Comparison of ENCODE assay signal across 8 cellular contexts in the genomic region with DNA sequence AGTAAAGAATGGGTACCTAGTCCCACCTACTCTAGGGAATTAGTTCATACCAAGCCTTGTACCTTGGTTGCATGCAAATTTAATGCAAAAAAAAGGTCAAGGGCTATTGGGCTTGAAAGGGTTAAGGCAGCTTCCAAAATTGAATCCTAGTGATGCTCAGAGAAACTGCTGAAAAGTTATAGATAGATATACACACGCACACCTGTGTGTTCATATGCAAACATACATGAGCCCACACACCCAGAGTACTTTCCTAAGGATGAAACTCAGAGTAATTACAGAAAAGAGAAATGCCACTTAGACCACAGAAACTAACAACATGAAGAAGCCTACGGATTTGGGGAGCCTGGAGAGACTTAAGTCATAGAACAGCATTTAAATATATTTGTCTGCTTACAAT. TPM values are rescaled to one million over a fixed set of nuclear protein-coding genes. Genes with fewer than 3 reads are reported as not detected.
DNase-seq lines count a peak whose midpoint lies in the region; ATAC-seq and TF ChIP-seq lines count a peak whose summit lies in the region.

No MANE protein-coding gene starts in this region.

- H3K4me2 ChIP-seq in SK-N-SH (peak overlapping the region; percentile 93), PC-9 (peak overlapping the region; percentile 86)

- intact Hi-C loops in PC-9 (cut with micrococcal nuclease; ENCODE audit: unreplicated experiment) = loop anchor here (5.0 kb wide), 3 partner anchors 227 to 387 kb away; partner anchors contain the start of gene SEM1
- intact Hi-C loops in right cardiac atrium (cut with DNase I) = no loop called here

- 63% methylated on average over 2 of the region's 2 CpGs for WGBS in SK-N-SH (ENCODE audit: low lambda C conversion rate)
- WGBS in right cardiac atrium = 27% methylated on average over 2 of the region's 2 CpGs
- WGBS in suprapubic skin = 22% methylated on average over 2 of the region's 2 CpGs

- H3K36me3 ChIP-seq in SK-N-SH (replicated peaks in 1 of 2; ENCODE audit: control insufficient read depth in 1 of 2, insufficient read depth in 2 of 2, low read length in 1 of 2) (no peaks in the 10 kb centered on the region), PC-9 (ENCODE audit: low read depth) (no peaks in the 10 kb centered on the region), suprapubic skin (no peaks in the 10 kb centered on the region)

- ATAC-seq in SK-N-SH treated with all-trans-retinoic acid at 6 μM for 48 hours (no peak), HG02763 (IDR thresholded peaks at IDR 0.05; ENCODE audit: unreplicated experiment) (peak; percentile 44), right cardiac atrium (no peak), HG03439 (IDR thresholded peaks at IDR 0.05; ENCODE audit: unreplicated experiment) (no peak)

- peak overlapping the region; percentile 91; the same call in 1 of the 2 replicates for H3K9ac ChIP-seq in SK-N-SH

- no peak for TF ChIP-seq EP300 in SK-N-SH (IDR thresholded peaks at IDR 0.05; ENCODE audit: borderline replicate concordance in 1 of 2, low read depth in 1 of 2, low read length in 1 of 2)
- TF ChIP-seq EP300 in suprapubic skin (IDR thresholded peaks at IDR 0.05) = no peak

- H3K79me2 ChIP-seq in SK-N-SH (ENCODE audit: insufficient read depth) (peaks cover 52% of the 10 kb centered on the region), PC-9 (ENCODE audit: low read depth) (peaks cover 58% of the 10 kb centered on the region)

- H3K9me3 ChIP-seq in SK-N-SH (no peaks in the 10 kb centered on the region), PC-9 (ENCODE audit: insufficient read depth, low read depth) (no peaks in the 10 kb centered on the region; the same call in 1 of the 2 replicates), right cardiac atrium (ENCODE audit: control insufficient read depth, low read length) (no peaks in the 10 kb centered on the region), suprapubic skin (no peaks in the 10 kb centered on the region)

- no peak for TF ChIP-seq RAD21 in SK-N-SH (IDR thresholded peaks at IDR 0.05; ENCODE audit: low read length)

- H3K27ac ChIP-seq in SK-N-SH (ENCODE audit: low read depth in 2 of 2, low read length in 1 of 2) = peak overlapping the region; percentile 91 to 93; a peak in 3 of 4 replicates
- H3K27ac ChIP-seq in PC-9 = peak overlapping the region; percentile 79
- no peak overlapping the region for H3K27ac ChIP-seq in right cardiac atrium (ENCODE audit: low read length)
- peak overlapping the region; percentile 97 for H3K27ac ChIP-seq in suprapubic skin

- TF ChIP-seq POLR2A in suprapubic skin (IDR thresholded peaks at IDR 0.05) = no peak

- H3F3A ChIP-seq in SK-N-SH (replicated peaks; ENCODE audit: insufficient read depth) (no peaks in the 10 kb centered on the region), PC-9 (ENCODE audit: insufficient read depth, low read depth) (peaks cover 25% of the 10 kb centered on the region)

- DNase-seq in SK-N-SH = no peak
- DNase-seq in PC-9 = no peak
- no peak for DNase-seq in right cardiac atrium
- DNase-seq in suprapubic skin (ENCODE audit: low spot score in 2 of 2) = no peak
- DNase-seq in inferior parietal cortex (ENCODE audit: extremely low spot score) = no peak

- peaks cover 23% of the 10 kb centered on the region for H4K20me1 ChIP-seq in SK-N-SH (ENCODE audit: insufficient read depth)
- H4K20me1 ChIP-seq in PC-9 (ENCODE audit: insufficient read depth) = peaks cover 13% of the 10 kb centered on the region; the same call in 1 of the 2 replicates

- TF ChIP-seq CTCF in SK-N-SH (IDR thresholded peaks at IDR 0.05) (no peak), PC-9 (conservative IDR thresholded peaks at IDR 0.05) (no peak), suprapubic skin (IDR thresholded peaks at IDR 0.05) (no peak)

- H3K9me2 ChIP-seq in SK-N-SH (no peaks in the 10 kb centered on the region), PC-9 (ENCODE audit: insufficient read depth) (no peaks in the 10 kb centered on the region)

- CTCF ChIA-PET in SK-N-SH (lab: Yijun Ruan, JAX) = no interaction called here
- CTCF ChIA-PET in PC-9 (lab: Charles Lee) = no interaction called here

- POLR2A ChIA-PET in SK-N-SH (lab: Yijun Ruan, JAX) = no interaction called here
- POLR2A ChIA-PET in PC-9 (lab: Charles Lee; ENCODE audit: unreplicated experiment) = interaction anchor here (0.7 kb wide), 1 partner anchor 245 kb away, joined by 3 read pairs; no protein-coding TSS in a partner anchor

- no peaks in the 10 kb centered on the region for H3K27me3 ChIP-seq in SK-N-SH (ENCODE audit: insufficient read depth)
- no peaks in the 10 kb centered on the region for H3K27me3 ChIP-seq in PC-9 (ENCODE audit: insufficient read depth, low read depth)
- H3K27me3 ChIP-seq in right cardiac atrium (ENCODE audit: control insufficient read depth, insufficient read depth) = no peaks in the 10 kb centered on the region
- H3K27me3 ChIP-seq in suprapubic skin = no peaks in the 10 kb centered on the region

- H2AFZ ChIP-seq in SK-N-SH (ENCODE audit: low read depth) = no peak overlapping the region
- H2AFZ ChIP-seq in PC-9 = no peak overlapping the region

- BruUV-seq in PC-9 (replicated peaks; lab: Mats Ljungman, UMichigan) = no TSS peak

- H3K4me3 ChIP-seq in SK-N-SH (ENCODE audit: low read depth in 2 of 2, low read length in 1 of 2) (peak overlapping the region; percentile 86 to 93), PC-9 (peak overlapping the region; percentile 74), right cardiac atrium (ENCODE audit: low read length) (peak overlapping the region; percentile 65), suprapubic skin (peak overlapping the region; percentile 97)

- H3K4me1 ChIP-seq in SK-N-SH (ENCODE audit: control insufficient read depth in 1 of 2, insufficient read depth in 2 of 2, low read depth in 1 of 2, low read length in 1 of 2) (peaks cover 0 to 10% of the 10 kb centered on the region in 2 experiments; a peak in 2 of 4 replicates), PC-9 (replicated peaks; ENCODE audit: insufficient read depth) (peaks cover 44% of the 10 kb centered on the region), right cardiac atrium (ENCODE audit: control insufficient read depth, insufficient read depth, low read length) (peaks cover 4% of the 10 kb centered on the region), suprapubic skin (peaks cover 40% of the 10 kb centered on the region)

TF ChIP-seq in SK-N-SH, 30 proteins besides CTCF, POLR2A, EP300 and RAD21 (continues in another document):
- TF ChIP-seq RXRA (IDR thresholded peaks at IDR 0.05; ENCODE audit: borderline replicate concordance, low read depth) (no peak), USF1 (IDR thresholded peaks at IDR 0.05; ENCODE audit: borderline replicate concordance, low read depth) (no peak), ELF1 (IDR thresholded peaks at IDR 0.05) (no peak), NRF1 (IDR thresholded peaks at IDR 0.05; ENCODE audit: low read depth, low read length) (no peak), MAX (IDR thresholded peaks at IDR 0.05; ENCODE audit: low read depth) (no peak), RCOR1 (IDR thresholded peaks at IDR 0.05; ENCODE audit: low read length) (no peak), FOXJ3 (CRISPR knock-in tag; IDR thresholded peaks at IDR 0.05) (no peak), TCF12 (IDR thresholded peaks at IDR 0.05) (no peak), POLR2AphosphoS5 (IDR thresholded peaks at IDR 0.05; ENCODE audit: low read depth, low read length) (no peak), GABPA (IDR thresholded peaks at IDR 0.05; ENCODE audit: low read depth) (no peak)

TF ChIP-seq in SK-N-SH treated with all-trans-retinoic acid at 6 μM for 48 hours, 23 proteins besides CTCF, POLR2A, EP300 and RAD21 (continues in another document):
- TF ChIP-seq CSDC2 (CRISPR knock-in tag; IDR thresholded peaks at IDR 0.05) = no peak
- no peak for TF ChIP-seq ZNF70 (CRISPR knock-in tag; IDR thresholded peaks at IDR 0.05)
- TF ChIP-seq TOX (CRISPR knock-in tag; IDR thresholded peaks at IDR 0.05; ENCODE audit: borderline replicate concordance) = no peak
- TF ChIP-seq CSRNP3 (CRISPR knock-in tag; IDR thresholded peaks at IDR 0.05) = no peak
- TF ChIP-seq PATZ1 (CRISPR knock-in tag; IDR thresholded peaks at IDR 0.05; ENCODE audit: borderline replicate concordance) = no peak
- TF ChIP-seq SNAI2 (CRISPR knock-in tag; IDR thresholded peaks at IDR 0.05) = no peak
- TF ChIP-seq ZNF8 (CRISPR knock-in tag; IDR thresholded peaks at IDR 0.05) = no peak
- TF ChIP-seq ESRRG (CRISPR knock-in tag; IDR thresholded peaks at IDR 0.05) = no peak
- no peak for TF ChIP-seq BACH2 (CRISPR knock-in tag; IDR thresholded peaks at IDR 0.05; ENCODE audit: borderline replicate concordance)
- TF ChIP-seq ARNTL (CRISPR knock-in tag; IDR thresholded peaks at IDR 0.05; ENCODE audit: borderline replicate concordance, low read depth) = no peak

RNA-seq across cellular contexts. Expression of gene SLC25A13, which starts 1.5 kb away (rescaled TPM):
- polyA plus RNA-seq in SK-N-SH (2012; rRNA removed) (16.0 and 20.0 TPM in 2 replicates), right cardiac atrium (4.5 TPM)
- polyA plus RNA-seq in SK-N-SH (2012; cell fraction: cytosol; rRNA removed) = 17.7 and 17.9 TPM in 2 replicates
- polyA plus RNA-seq in SK-N-SH (2012; cell fraction: nucleus; rRNA removed) = 21.0 and 37.5 TPM in 2 replicates
- total RNA-seq in PC-9 (2021) (26.4 and 52.5 TPM in 2 replicates), right cardiac atrium (10 to 100 TPM; 10.8 to 23.3 (median 13.2) TPM), suprapubic skin (10 to 100 TPM; 35.6 to 55.8 (median 42.5) TPM)
